ENCODE assay signal across 15 cellular contexts in the genomic region with DNA sequence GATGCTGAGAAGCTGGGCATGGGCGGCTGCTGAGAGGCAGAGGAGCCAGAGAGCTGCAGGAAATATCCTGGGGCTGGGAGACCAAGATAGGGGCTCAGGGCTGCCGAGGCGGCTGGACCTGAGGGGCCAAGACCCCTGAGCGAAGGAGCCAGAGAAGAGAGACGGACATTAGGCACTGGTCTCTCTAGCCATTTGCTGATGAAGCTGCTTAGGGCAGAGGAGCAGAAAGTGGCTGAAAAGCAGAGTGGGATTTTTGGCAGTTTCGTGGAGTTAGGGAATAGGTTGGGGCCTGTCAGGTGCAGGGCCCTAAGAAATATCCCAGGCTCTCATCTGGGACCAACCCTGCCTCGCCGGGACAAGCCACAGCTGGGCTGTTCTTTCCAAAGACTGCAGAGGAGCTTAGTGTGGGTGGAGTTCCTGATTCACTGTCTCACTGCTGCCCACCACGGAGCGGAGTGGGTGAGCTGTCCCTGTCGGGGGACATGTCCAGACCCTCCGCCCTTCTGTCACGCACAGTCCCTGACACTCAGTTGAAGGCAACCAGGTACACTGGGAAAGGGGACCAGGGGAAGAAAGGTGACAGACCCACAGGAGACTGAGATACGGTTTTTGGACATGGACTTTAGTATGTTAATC. TPM values are rescaled to one million over a fixed set of nuclear protein-coding genes. Genes with fewer than 3 reads are reported as not detected.
A peak's percentile ranks its signal among the peaks of the same experiment; 100 is the strongest.
DNase-seq lines count a peak whose midpoint lies in the region; ATAC-seq, FAIRE-seq and TF ChIP-seq lines count a peak whose summit lies in the region.
"Had no signal": no experiment of that assay in that cellular context is flagged by ENCODE, and none has a peak within 500 bp of the region (broad histone marks: within the 10 kb centered on the region; RNA-seq: fewer than 3 reads in every experiment).

No MANE protein-coding gene starts in this region.

- H3K4ac ChIP-seq in mesenchymal stem cell (ENCODE audit: low read depth in 1 of 2, low read length in 2 of 2), result no peak overlapping the region

- H3K23ac ChIP-seq in mesenchymal stem cell (ENCODE audit: low read length in 2 of 2), result no peak overlapping the region

- H3K9me3 Mint-ChIP-seq in activated CD8-positive, alpha-beta memory T cell treated with anti-CD3 and anti-CD28 coated beads, Interleukin-2, amount 10 ng/mL, durations not matched to agents 7 days and 5 days (ENCODE audit: low read depth), result no peaks in the 10 kb centered on the region
- H3K9me3 Mint-ChIP-seq: activated naive CD4-positive, alpha-beta T cell treated with anti-CD3 and anti-CD28 coated beads, Interleukin-2, amount 50 U/mL, for 72 hours; stimulated activated naive CD8-positive, alpha-beta T cell treated with anti-CD3 and anti-CD28 coated beads, Interleukin-15, Interleukin-2, amounts not matched to agents 100 ng/mL and 50 ng/mL, for 24 hours had no signal

- no peaks in the 10 kb centered on the region for H3K27me3 Mint-ChIP-seq in activated CD8-positive, alpha-beta memory T cell treated with anti-CD3 and anti-CD28 coated beads, Interleukin-2, amount 10 ng/mL, durations not matched to agents 7 days and 5 days
- H3K27me3 Mint-ChIP-seq: stimulated activated naive CD8-positive, alpha-beta T cell treated with anti-CD3 and anti-CD28 coated beads, Interleukin-15, Interleukin-2, amounts not matched to agents 100 ng/mL and 50 ng/mL, for 24 hours had no signal

- H2BK5ac ChIP-seq in mesenchymal stem cell (ENCODE audit: low read depth, low read length, poor library complexity, severe bottlenecking), result no peak overlapping the region

- no peak overlapping the region for H2BK12ac ChIP-seq in mesenchymal stem cell (ENCODE audit: low read length in 2 of 2)

- H3K27me3 ChIP-seq in cardiac muscle cell (no peaks in the 10 kb centered on the region), left ventricle myocardium inferior (ENCODE audit: low read depth) (no peaks in the 10 kb centered on the region), mesenchymal stem cell (ENCODE audit: control insufficient read depth in 1 of 2, insufficient read depth in 1 of 2, low read length in 2 of 2) (no peaks in the 10 kb centered on the region), upper lobe of right lung (no peaks in the 10 kb centered on the region), MG63 (no peaks in the 10 kb centered on the region)
- H3K27me3 ChIP-seq: brain microvascular endothelial cell had no signal

- H4K91ac ChIP-seq in mesenchymal stem cell (ENCODE audit: low read length), result peak overlapping the region; percentile 1

- H3K27ac ChIP-seq in cardiac muscle cell (peak overlapping the region; percentile 60), left ventricle myocardium inferior (replicated peaks) (no peak overlapping the region), mesenchymal stem cell (ENCODE audit: low read length, poor library complexity, severe bottlenecking) (peak overlapping the region; percentile 5), upper lobe of right lung (no peak overlapping the region)
- H3K27ac ChIP-seq: brain microvascular endothelial cell had no signal

- H3K4me3 ChIP-seq in cardiac muscle cell (no peak overlapping the region), left ventricle myocardium inferior (no peak overlapping the region), mesenchymal stem cell (ENCODE audit: insufficient read depth in 1 of 2, low read depth in 1 of 2, low read length in 2 of 2) (no peak overlapping the region), upper lobe of right lung (no peak overlapping the region), MG63 (no peak overlapping the region)

- H3K9ac ChIP-seq in mesenchymal stem cell (ENCODE audit: low read length), result no peak overlapping the region

- H2BK120ac ChIP-seq in mesenchymal stem cell (ENCODE audit: low read depth, low read length), result peak overlapping the region; percentile 6

- no peak overlapping the region for H2AFZ ChIP-seq in mesenchymal stem cell (ENCODE audit: low read depth, low read length)

- H3K18ac ChIP-seq in mesenchymal stem cell (ENCODE audit: low read depth in 1 of 2, low read length in 2 of 2), result no peak overlapping the region

- CTCF ChIA-PET in activated CD8-positive, alpha-beta memory T cell treated with anti-CD3 and anti-CD28 coated beads, Interleukin-2, amount 10 ng/mL, durations not matched to agents 7 days and 5 days (lab: Charles Lee), result interaction anchor here (1.0 to 1.4 kb wide), 2 partner anchors 11 to 16 kb away, joined by 3 to 6 read pairs; a partner anchor contains a TSS

- intact Hi-C loops in left ventricle myocardium inferior (cut with micrococcal nuclease), result no loop called here
- intact Hi-C loops in upper lobe of right lung (cut with DNase I), result no loop called here

- H3K4me1 Mint-ChIP-seq in activated CD8-positive, alpha-beta memory T cell treated with anti-CD3 and anti-CD28 coated beads, Interleukin-2, amount 10 ng/mL, durations not matched to agents 7 days and 5 days, result peaks cover 16% of the 10 kb centered on the region

- DNase-seq in cardiac muscle cell (ENCODE audit: low read depth in 1 of 2, low spot score in 1 of 2) (no peak), left ventricle myocardium inferior (no peak), mesenchymal stem cell (no peak), upper lobe of right lung (peak; percentile 54), GM19239 (ENCODE audit: insufficient read length, low spot score) (no peak), MG63 (no peak), NCI-H1105 treated with DMSO at 0.1 percent for 48 hours (lab: John Stamatoyannopoulos, UW) (no peak)
- DNase-seq in activated CD8-positive, alpha-beta memory T cell treated with anti-CD3 and anti-CD28 coated beads, Interleukin-2, amount 10 ng/mL, durations not matched to agents 7 days and 5 days, result peak; percentile 30
- DNase-seq: NCI-H1930, NCI-H526 had no signal

- H3K4me3 Mint-ChIP-seq in activated CD8-positive, alpha-beta memory T cell treated with anti-CD3 and anti-CD28 coated beads, Interleukin-2, amount 10 ng/mL, durations not matched to agents 7 days and 5 days, result no peak overlapping the region
- H3K4me3 Mint-ChIP-seq: stimulated activated naive CD8-positive, alpha-beta T cell treated with anti-CD3 and anti-CD28 coated beads, Interleukin-15, Interleukin-2, amounts not matched to agents 100 ng/mL and 50 ng/mL, for 24 hours had no signal

- no peak overlapping the region for H2BK15ac ChIP-seq in mesenchymal stem cell (ENCODE audit: low read depth, poor library complexity, severe bottlenecking)

- peak overlapping the region; percentile 9 for H2AK5ac ChIP-seq in mesenchymal stem cell (ENCODE audit: low read length, severe bottlenecking)

- no peak overlapping the region for H4K8ac ChIP-seq in mesenchymal stem cell (ENCODE audit: low read length)

- WGBS in mesenchymal stem cell, result 85% methylated on average over 13 of the region's 14 CpGs

- H3K36me3 Mint-ChIP-seq in activated CD8-positive, alpha-beta memory T cell treated with anti-CD3 and anti-CD28 coated beads, Interleukin-2, amount 10 ng/mL, durations not matched to agents 7 days and 5 days, result peaks cover 2% of the 10 kb centered on the region

- H3K14ac ChIP-seq in mesenchymal stem cell (ENCODE audit: low read length in 2 of 2), result no peak overlapping the region

- TF ChIP-seq CTCF in cardiac muscle cell (IDR thresholded peaks at IDR 0.05; ENCODE audit: low read depth, low read length), result no peak
- TF ChIP-seq CTCF in left ventricle myocardium inferior (IDR thresholded peaks at IDR 0.05; ENCODE audit: borderline replicate concordance), result no peak
- TF ChIP-seq CTCF in upper lobe of right lung (IDR thresholded peaks at IDR 0.05), result no peak

- no peak overlapping the region for H3K4me2 ChIP-seq in mesenchymal stem cell (ENCODE audit: low read length, poor library complexity, severe bottlenecking)

- H3K79me1 ChIP-seq in mesenchymal stem cell (replicated peaks; ENCODE audit: low read length, poor library complexity, severe bottlenecking), result peaks cover 24% of the 10 kb centered on the region

- ATAC-seq in activated CD8-positive, alpha-beta memory T cell treated with anti-CD3 and anti-CD28 coated beads, Interleukin-2, amount 10 ng/mL, durations not matched to agents 7 days and 5 days, result no peak
- ATAC-seq in upper lobe of right lung, result no peak
- ATAC-seq: activated naive CD4-positive, alpha-beta T cell treated with anti-CD3 and anti-CD28 coated beads, Interleukin-2, amount 50 U/mL, for 72 hours; Panc1 had no signal

- H3K9me3 ChIP-seq in cardiac muscle cell (ENCODE audit: low read depth), result no peaks in the 10 kb centered on the region
- H3K9me3 ChIP-seq in left ventricle myocardium inferior (replicated peaks), result no peaks in the 10 kb centered on the region
- H3K9me3 ChIP-seq in mesenchymal stem cell (ENCODE audit: control insufficient read depth, low read length), result no peaks in the 10 kb centered on the region
- no peaks in the 10 kb centered on the region for H3K9me3 ChIP-seq in upper lobe of right lung
- no peaks in the 10 kb centered on the region for H3K9me3 ChIP-seq in MG63

- no peak overlapping the region for H3K27ac Mint-ChIP-seq in activated CD8-positive, alpha-beta memory T cell treated with anti-CD3 and anti-CD28 coated beads, Interleukin-2, amount 10 ng/mL, durations not matched to agents 7 days and 5 days
- H3K27ac Mint-ChIP-seq: stimulated activated naive CD8-positive, alpha-beta T cell treated with anti-CD3 and anti-CD28 coated beads, Interleukin-15, Interleukin-2, amounts not matched to agents 100 ng/mL and 50 ng/mL, for 24 hours had no signal

- H3K4me1 ChIP-seq in cardiac muscle cell (ENCODE audit: low read depth) (peaks cover 2% of the 10 kb centered on the region), left ventricle myocardium inferior (no peaks in the 10 kb centered on the region), mesenchymal stem cell (ENCODE audit: control insufficient read depth, insufficient read depth, low read depth, low read length) (peaks cover 27% of the 10 kb centered on the region), upper lobe of right lung (no peaks in the 10 kb centered on the region)

- FAIRE-seq in GM19239 (lab: Jason Lieb, UNC), result no peak
- FAIRE-seq: GM18507 had no signal

- H3K36me3 ChIP-seq in cardiac muscle cell (no peaks in the 10 kb centered on the region), left ventricle myocardium inferior (peaks cover 16% of the 10 kb centered on the region), mesenchymal stem cell (ENCODE audit: control insufficient read depth in 1 of 2, insufficient read depth in 2 of 2, low read depth in 1 of 2, low read length in 2 of 2) (peaks cover 10 to 24% of the 10 kb centered on the region in 2 experiments), upper lobe of right lung (peaks cover 7% of the 10 kb centered on the region), MG63 (no peaks in the 10 kb centered on the region; the same call in 1 of the 2 replicates)
- H3K36me3 ChIP-seq: brain microvascular endothelial cell had no signal

RNA-seq across cellular contexts. Expression of a gene that starts 11.3 kb away (rescaled TPM):
- total RNA-seq in cardiac muscle cell (48.7 and 73.9 TPM in 2 replicates), left ventricle myocardium inferior (7.7 TPM), upper lobe of right lung (18.4 TPM)
- 28.1 and 38.1 TPM in 2 replicates for polyA plus RNA-seq in cardiac muscle cell
- 10 to 100 TPM; 33.8 to 53.4 TPM for total RNA-seq in activated CD8-positive, alpha-beta memory T cell treated with anti-CD3 and anti-CD28 coated beads, Interleukin-2, amount 10 ng/mL, durations not matched to agents 7 days and 5 days
- polyA plus RNA-seq in mesenchymal stem cell (2013, experiment 1 of 2), result 3.6 TPM
- 3.5 TPM for polyA plus RNA-seq in mesenchymal stem cell (2013, experiment 2 of 2)
- total RNA-seq in MG63 (2014; rRNA removed; shearing (Covaris generic); ENCODE audit: low replicate concordance), result 6.9 and 17.8 TPM in 2 replicates

RNA-seq across cellular contexts. Expression of a gene that starts 31.8 kb away (rescaled TPM):
- total RNA-seq in cardiac muscle cell (5.6 and 7.2 TPM in 2 replicates), left ventricle myocardium inferior (2.5 TPM), upper lobe of right lung (5.1 TPM)
- polyA plus RNA-seq in cardiac muscle cell, result 2.9 and 3.6 TPM in 2 replicates
- 10 to 100 TPM; 19.0 to 24.6 TPM for total RNA-seq in activated CD8-positive, alpha-beta memory T cell treated with anti-CD3 and anti-CD28 coated beads, Interleukin-2, amount 10 ng/mL, durations not matched to agents 7 days and 5 days
- polyA plus RNA-seq in mesenchymal stem cell (2013, experiment 1 of 2), result 2.8 TPM
- polyA plus RNA-seq in mesenchymal stem cell (2013, experiment 2 of 2), result 2.5 TPM
- 2.6 and 4.8 TPM in 2 replicates for total RNA-seq in MG63 (2014; rRNA removed; shearing (Covaris generic); ENCODE audit: low replicate concordance)

Comparison
In these comparisons a context has a peak if more than half of its experiments do, and no peak if none do; other contexts are left out.
1. H3K27ac ChIP-seq: peak in cardiac muscle cell (single experiment) and mesenchymal stem cell (single experiment); none in left ventricle myocardium inferior (single experiment) and upper lobe of right lung (single experiment).
2. DNase-seq: peak in activated CD8-positive, alpha-beta memory T cell treated with anti-CD3 and anti-CD28 coated beads, Interleukin-2, amount 10 ng/mL, durations not matched to agents 7 days and 5 days (single experiment) and upper lobe of right lung (single experiment); none in cardiac muscle cell (0 of 2), left ventricle myocardium inferior (single experiment), mesenchymal stem cell (single experiment), GM19239 (single experiment), MG63 (single experiment) and NCI-H1105 treated with DMSO at 0.1 percent for 48 hours (single experiment).